9 cellular contexts compared by ENCODE assay signal in genomic region chr17:74892974-74893911, GRCh38. TPM values are rescaled to one million over a fixed set of nuclear protein-coding genes. Genes with fewer than 3 reads are reported as not detected.
DNase-seq lines count a peak whose midpoint lies in the region; ATAC-seq and TF ChIP-seq lines count a peak whose summit lies in the region.
"Had no signal": no experiment of that assay in that cellular context is flagged by ENCODE, and none has a peak within 500 bp of the region (broad histone marks: within the 10 kb centered on the region; RNA-seq: fewer than 3 reads in every experiment).

Gene FADS6, minus strand, starts transcription at chr17:74893633. Its CDS starts 38 bp downstream, at chr17:74893595.

- no peak within 1 kb of the TSS for H3K27ac Mint-ChIP-seq in activated T-helper 17 cell treated with anti-CD3 and anti-CD28 coated beads, Interleukin-2, amount 50 U/mL, for 72 hours

- no peaks in the 10 kb centered on the region for H3K9me3 Mint-ChIP-seq in activated T-helper 17 cell treated with anti-CD3 and anti-CD28 coated beads, Interleukin-2, amount 50 U/mL, for 72 hours

- H3K27ac ChIP-seq in right atrium auricular region (no peak within 1 kb of the TSS), psoas muscle (no peak within 1 kb of the TSS)

- H3K4me1 ChIP-seq in right atrium auricular region (peaks cover 0 to 12% of the 10 kb centered on the region in 2 donors), psoas muscle (no peaks in the 10 kb centered on the region)

- H3K4me3 ChIP-seq in H7 (ENCODE audit: insufficient read depth, low read depth, low read length) (peak within 1 kb of the TSS; percentile 53), right atrium auricular region (peak within 1 kb of the TSS; percentile 15 to 43), psoas muscle (peak within 1 kb of the TSS; percentile 47)

- H3K27me3 Mint-ChIP-seq in activated T-helper 17 cell treated with anti-CD3 and anti-CD28 coated beads, Interleukin-2, amount 50 U/mL, for 72 hours = peaks cover 19% of the 10 kb centered on the region

- H3K36me3 Mint-ChIP-seq in activated T-helper 17 cell treated with anti-CD3 and anti-CD28 coated beads, Interleukin-2, amount 50 U/mL, for 72 hours (ENCODE audit: low read depth) = no peaks in the 10 kb centered on the region

- intact Hi-C loops in psoas muscle (cut with DNase I) = no loop called here

- ATAC-seq in activated T-helper 17 cell treated with anti-CD3 and anti-CD28 coated beads, Interleukin-2, amount 50 U/mL, for 72 hours (replicated peaks) = no peak
- ATAC-seq in psoas muscle = peak in 2 of 4 donors; percentile 26 to 36
- ATAC-seq in HG02852 (IDR thresholded peaks at IDR 0.05; ENCODE audit: unreplicated experiment) = no peak

- WGBS in psoas muscle, 3 donors = 3 to 4% (median 3%) methylated on average over 67 to 86 of the region's 86 CpGs

- no peak for TF ChIP-seq CTCF in right atrium auricular region (IDR thresholded peaks at IDR 0.05)
- TF ChIP-seq CTCF in psoas muscle (IDR thresholded peaks at IDR 0.05) = no peak

- no peaks in the 10 kb centered on the region for H3K36me3 ChIP-seq in H7 (replicated peaks; ENCODE audit: control insufficient read depth, insufficient read depth, low read length)
- no peaks in the 10 kb centered on the region for H3K36me3 ChIP-seq in right atrium auricular region
- H3K36me3 ChIP-seq in psoas muscle (ENCODE audit: insufficient read depth in 1 of 2, low read depth in 1 of 2) = no peaks in the 10 kb centered on the region

- H3K4me1 Mint-ChIP-seq in activated T-helper 17 cell treated with anti-CD3 and anti-CD28 coated beads, Interleukin-2, amount 50 U/mL, for 72 hours = no peaks in the 10 kb centered on the region

- H3K4me3 Mint-ChIP-seq in activated T-helper 17 cell treated with anti-CD3 and anti-CD28 coated beads, Interleukin-2, amount 50 U/mL, for 72 hours = peak within 1 kb of the TSS; percentile 46

- peak; percentile 86 for DNase-seq in H7
- DNase-seq in right atrium auricular region (ENCODE audit: low spot score) = no peak
- DNase-seq in psoas muscle = no peak
- no peak for DNase-seq in NCI-H226
- DNase-seq in RPMI8226 = no peak
- no peak for DNase-seq in medulla oblongata (ENCODE audit: extremely low spot score)

- H3K9me3 ChIP-seq in right atrium auricular region = no peaks in the 10 kb centered on the region
- H3K9me3 ChIP-seq in psoas muscle = no peaks in the 10 kb centered on the region

- peaks cover 49% of the 10 kb centered on the region for H3K27me3 ChIP-seq in H7 (ENCODE audit: control insufficient read depth, insufficient read depth, low read length)
- peaks cover 0 to 20% of the 10 kb centered on the region in 2 donors for H3K27me3 ChIP-seq in right atrium auricular region
- peaks cover 0 to 71% (median 20%) of the 10 kb centered on the region in 3 donors for H3K27me3 ChIP-seq in psoas muscle (ENCODE audit: insufficient read depth in 3 of 3, low read length in 2 of 3)

RNA-seq across cellular contexts. Expression of gene FADS6, which starts in this region (rescaled TPM):
- total RNA-seq in H7 (2014; rRNA removed; shearing (Covaris generic)) = 0.52 TPM in 1 of 2 replicates, not detected in the other
- not detected for total RNA-seq in activated T-helper 17 cell treated with anti-CD3 and anti-CD28 coated beads, Interleukin-2, amount 50 U/mL, for 72 hours
- total RNA-seq in right atrium auricular region (not detected), psoas muscle (not detected)
- under 1 TPM in 1 of 3 donors, not detected in 2; 0.01 TPM for polyA plus RNA-seq in psoas muscle
- total RNA-seq: LHCN-M2 had no signal

Comparison
In these comparisons a context has a peak if more than half of its experiments do, and no peak if none do; other contexts are left out.
1. Peak in DNase-seq and H3K4me3 ChIP-seq in H7; RNA of the gene not detected or under 1 TPM.